Comparison of ENCODE assay signal across 18 cellular contexts in the genomic region with DNA sequence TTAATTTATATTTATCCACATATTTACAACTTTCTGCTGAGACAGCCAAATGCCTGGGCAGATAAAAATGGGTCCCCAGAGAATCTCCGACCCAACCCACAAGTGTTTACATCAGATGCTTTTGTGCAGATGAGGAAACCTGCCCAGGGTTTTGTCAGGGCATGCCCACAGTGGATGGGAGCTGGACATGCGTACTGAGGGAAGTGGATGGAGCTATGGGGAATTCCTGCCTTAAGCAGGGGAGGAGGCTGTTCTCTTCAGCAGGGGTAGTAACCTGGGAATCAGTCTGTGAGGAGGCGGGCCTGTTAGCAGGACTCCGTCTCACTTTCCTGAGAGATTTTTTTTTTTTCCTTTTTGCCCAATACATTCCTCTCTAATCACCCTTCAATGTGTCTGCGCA.
DNase-seq lines count a peak whose midpoint lies in the region; ATAC-seq, FAIRE-seq and TF ChIP-seq lines count a peak whose summit lies in the region.
"Had no signal": no experiment of that assay in that cellular context is flagged by ENCODE, and none has a peak within 500 bp of the region (broad histone marks: within the 10 kb centered on the region; RNA-seq: fewer than 3 reads in every experiment).

No MANE protein-coding gene starts in this region.

- no peak overlapping the region for H3K9ac ChIP-seq in astrocyte (ENCODE audit: low read length)
- H3K9ac ChIP-seq: KMS-11 had no signal

- DNase-seq in HPDE6-E6E7 (ENCODE audit: extremely low spot score) (peak; percentile 1), astrocyte (ENCODE audit: low read depth) (no peak), glutamatergic neuron (no peak), skeletal muscle cell (ENCODE audit: low read depth) (peak; percentile 48), left lobe of liver (ENCODE audit: low spot score) (no peak)
- DNase-seq: activated gamma-delta T cell; C1 segment of cervical spinal cord; NCI-H146; stimulated activated CD4-positive, alpha-beta T cell treated with anti-CD3 and anti-CD28 coated beads, Interleukin-12 subunit alpha, Interleukin-12 subunit beta, amount 100 ng/mL, for 4 hours had no signal

- H3K4me1 Mint-ChIP-seq in astrocyte (ENCODE audit: low read depth, unreplicated experiment): peaks cover 11% of the 10 kb centered on the region
- no peaks in the 10 kb centered on the region for H3K4me1 Mint-ChIP-seq in glutamatergic neuron (ENCODE audit: low read depth, unreplicated experiment)

- no peak overlapping the region for H3K4me3 ChIP-seq in astrocyte (ENCODE audit: insufficient read depth, low read depth, low read length)
- H3K4me3 ChIP-seq in skeletal muscle cell (ENCODE audit: low read depth, low read length): no peak overlapping the region
- H3K4me3 ChIP-seq: HAP-1, vagina had no signal

- peak overlapping the region; percentile 11 for H2AFZ ChIP-seq in astrocyte (ENCODE audit: low read depth, low read length)

- H3K27me3 ChIP-seq in astrocyte (ENCODE audit: insufficient read depth, low read length): no peaks in the 10 kb centered on the region
- H3K27me3 ChIP-seq: vagina had no signal

- TF ChIP-seq CTCF in astrocyte (IDR thresholded peaks at IDR 0.05; ENCODE audit: insufficient read depth, low read depth, low read length) (no peak), glutamatergic neuron (IDR thresholded peaks at IDR 0.05; ENCODE audit: partially characterized antibody, unreplicated experiment) (no peak)

- no peaks in the 10 kb centered on the region for H3K9me3 ChIP-seq in astrocyte (ENCODE audit: insufficient read depth, low read depth, low read length)
- H3K9me3 ChIP-seq: HAP-1, vagina had no signal

- H3K4me3 Mint-ChIP-seq in astrocyte (ENCODE audit: unreplicated experiment): no peak overlapping the region
- H3K4me3 Mint-ChIP-seq in glutamatergic neuron (ENCODE audit: unreplicated experiment): no peak overlapping the region
- H3K4me3 Mint-ChIP-seq: stimulated activated naive CD8-positive, alpha-beta T cell treated with anti-CD3 and anti-CD28 coated beads, Interleukin-15, Interleukin-2, amounts not matched to agents 100 ng/mL and 50 ng/mL, for 24 hours had no signal

- no peaks in the 10 kb centered on the region for H3K4me1 ChIP-seq in astrocyte (ENCODE audit: insufficient read depth, low read length)
- H3K4me1 ChIP-seq: HAP-1, vagina had no signal

- no peaks in the 10 kb centered on the region for H3K79me2 ChIP-seq in astrocyte (ENCODE audit: insufficient read depth, low read length)

- no peak overlapping the region for H3K4me2 ChIP-seq in astrocyte (ENCODE audit: low read length)
- H3K4me2 ChIP-seq: KMS-11 had no signal

- H3K36me3 ChIP-seq in astrocyte (ENCODE audit: insufficient read depth, low read length): no peaks in the 10 kb centered on the region
- H3K36me3 ChIP-seq: HAP-1, vagina had no signal

- FAIRE-seq in astrocyte (lab: Jason Lieb, UNC): no peak
- FAIRE-seq: islet of Langerhans had no signal

- H3K27ac Mint-ChIP-seq in astrocyte (ENCODE audit: unreplicated experiment) (peak overlapping the region; percentile 79), glutamatergic neuron (ENCODE audit: unreplicated experiment) (peak overlapping the region; percentile 35)
- H3K27ac Mint-ChIP-seq: progenitor cell of endocrine pancreas; stimulated activated naive CD8-positive, alpha-beta T cell treated with anti-CD3 and anti-CD28 coated beads, Interleukin-15, Interleukin-2, amounts not matched to agents 100 ng/mL and 50 ng/mL, for 24 hours had no signal

- no peaks in the 10 kb centered on the region for H3K36me3 Mint-ChIP-seq in astrocyte (ENCODE audit: low read depth, unreplicated experiment)
- H3K36me3 Mint-ChIP-seq in glutamatergic neuron (ENCODE audit: unreplicated experiment): no peaks in the 10 kb centered on the region

- no peak for ATAC-seq in GM18520 (IDR thresholded peaks at IDR 0.05; ENCODE audit: unreplicated experiment)
- no peak for ATAC-seq in left lobe of liver
- no peak for ATAC-seq in HG03439 (IDR thresholded peaks at IDR 0.05; ENCODE audit: unreplicated experiment)
- ATAC-seq: Panc1 had no signal

- H3K27ac ChIP-seq in astrocyte (ENCODE audit: low read depth, low read length): no peak overlapping the region
- H3K27ac ChIP-seq: KMS-11, vagina had no signal

- H3K27me3 Mint-ChIP-seq in astrocyte (ENCODE audit: low read depth, unreplicated experiment) (no peaks in the 10 kb centered on the region), glutamatergic neuron (ENCODE audit: unreplicated experiment) (no peaks in the 10 kb centered on the region)
- H3K27me3 Mint-ChIP-seq: progenitor cell of endocrine pancreas; stimulated activated naive CD8-positive, alpha-beta T cell treated with anti-CD3 and anti-CD28 coated beads, Interleukin-15, Interleukin-2, amounts not matched to agents 100 ng/mL and 50 ng/mL, for 24 hours had no signal

- H4K20me1 ChIP-seq in astrocyte (ENCODE audit: insufficient read depth, low read length): no peaks in the 10 kb centered on the region

- H3K9me3 Mint-ChIP-seq in astrocyte (ENCODE audit: unreplicated experiment) (no peaks in the 10 kb centered on the region), glutamatergic neuron (ENCODE audit: unreplicated experiment) (no peaks in the 10 kb centered on the region)
- H3K9me3 Mint-ChIP-seq: stimulated activated naive CD8-positive, alpha-beta T cell treated with anti-CD3 and anti-CD28 coated beads, Interleukin-15, Interleukin-2, amounts not matched to agents 100 ng/mL and 50 ng/mL, for 24 hours had no signal

Comparison
In these comparisons a context has a peak if more than half of its experiments do, and no peak if none do; other contexts are left out.
1. DNase-seq: peak in HPDE6-E6E7 (single experiment) and skeletal muscle cell (single experiment); none in astrocyte (single experiment), glutamatergic neuron (single experiment) and left lobe of liver (single experiment).